Comparison of ENCODE assay signal across 14 cellular contexts in the genomic region with DNA sequence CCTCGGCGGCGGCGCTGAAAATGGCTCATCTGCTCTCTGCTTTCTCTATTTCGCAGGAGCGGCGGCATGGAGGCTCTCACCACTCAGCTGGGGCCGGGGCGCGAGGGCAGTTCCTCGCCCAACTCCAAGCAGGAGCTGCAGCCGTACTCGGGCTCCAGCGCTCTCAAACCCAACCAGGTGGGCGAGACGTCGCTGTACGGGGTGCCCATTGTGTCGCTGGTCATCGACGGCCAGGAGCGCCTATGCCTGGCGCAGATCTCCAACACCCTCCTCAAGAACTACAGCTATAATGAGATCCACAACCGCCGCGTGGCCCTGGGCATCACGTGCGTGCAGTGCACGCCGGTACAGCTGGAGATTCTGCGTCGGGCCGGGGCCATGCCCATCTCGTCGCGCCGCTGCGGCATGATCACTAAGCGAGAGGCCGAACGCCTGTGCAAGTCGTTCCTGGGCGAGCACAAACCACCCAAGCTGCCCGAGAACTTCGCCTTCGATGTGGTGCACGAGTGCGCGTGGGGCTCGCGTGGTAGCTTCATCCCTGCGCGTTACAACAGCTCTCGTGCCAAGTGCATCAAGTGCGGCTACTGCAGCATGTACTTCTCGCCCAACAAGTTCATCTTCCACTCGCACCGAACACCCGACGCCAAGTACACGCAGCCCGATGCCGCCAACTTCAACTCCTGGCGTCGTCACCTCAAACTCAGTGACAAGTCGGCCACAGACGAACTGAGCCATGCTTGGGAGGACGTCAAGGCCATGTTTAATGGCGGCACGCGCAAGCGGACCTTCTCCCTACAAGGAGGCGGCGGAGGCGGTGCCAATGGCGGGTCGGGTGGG. TPM values are rescaled to one million over a fixed set of nuclear protein-coding genes. Genes with fewer than 3 reads are reported as not detected.
DNase-seq lines count a peak whose midpoint lies in the region; ATAC-seq and TF ChIP-seq lines count a peak whose summit lies in the region.
"Had no signal": no experiment of that assay in that cellular context is flagged by ENCODE, and none has a peak within 500 bp of the region (broad histone marks: within the 10 kb centered on the region; RNA-seq: fewer than 3 reads in every experiment).

No MANE protein-coding gene starts in this region.

- H3K27ac Mint-ChIP-seq in CD4-positive, CD25-positive, alpha-beta regulatory T cell = peak overlapping the region in 2 of 3 donors; percentile 23 to 86
- no peak overlapping the region for H3K27ac Mint-ChIP-seq in central memory CD8-positive, alpha-beta T cell (ENCODE audit: low read depth)

- no peaks in the 10 kb centered on the region for H3K36me3 ChIP-seq in CD4-positive, CD25-positive, alpha-beta regulatory T cell (ENCODE audit: control insufficient read depth, insufficient read depth, low read length)
- H3K36me3 ChIP-seq in HUES48 (ENCODE audit: control insufficient read depth, insufficient read depth, low read length) (no peaks in the 10 kb centered on the region), neural cell (ENCODE audit: insufficient read depth, low read length) (no peaks in the 10 kb centered on the region), transverse colon (no peaks in the 10 kb centered on the region)
- H3K36me3 ChIP-seq: sigmoid colon had no signal

- H3K4me2 ChIP-seq in neural cell (ENCODE audit: low read length) = no peak overlapping the region

- no peak for TF ChIP-seq EP300 in neural cell (conservative IDR thresholded peaks at IDR 0.05; ENCODE audit: poor library complexity, severe bottlenecking)
- no peak for TF ChIP-seq EP300 in transverse colon (IDR thresholded peaks at IDR 0.05; ENCODE audit: low read depth)

- H3K79me2 ChIP-seq in neural cell (replicated peaks; ENCODE audit: insufficient read depth, low read length) = no peaks in the 10 kb centered on the region

- no peak for ATAC-seq in CD4-positive, CD25-positive, alpha-beta regulatory T cell (ENCODE audit: low read depth in 2 of 2)
- ATAC-seq in central memory CD8-positive, alpha-beta T cell (replicated peaks; ENCODE audit: extremely low read depth, poor library complexity, severe bottlenecking) = no peak
- ATAC-seq in HG03159 (IDR thresholded peaks at IDR 0.05; ENCODE audit: unreplicated experiment) = no peak
- ATAC-seq in GM21529 (IDR thresholded peaks at IDR 0.05; ENCODE audit: unreplicated experiment) = no peak

- H3K9ac ChIP-seq in HUES48 (ENCODE audit: low read depth, low read length) = no peak overlapping the region
- H3K9ac ChIP-seq in neural cell (ENCODE audit: low read length) = no peak overlapping the region

- H3K27me3 ChIP-seq in CD4-positive, CD25-positive, alpha-beta regulatory T cell (ENCODE audit: control insufficient read depth, insufficient read depth, low read length) = peaks cover 15% of the 10 kb centered on the region
- H3K27me3 ChIP-seq in HUES48 (ENCODE audit: control insufficient read depth, insufficient read depth, low read length) = peaks cover 100% of the 10 kb centered on the region
- H3K27me3 ChIP-seq in neural cell (ENCODE audit: insufficient read depth, low read depth, low read length) = peaks cover 100% of the 10 kb centered on the region
- peaks cover 100% of the 10 kb centered on the region for H3K27me3 ChIP-seq in transverse colon

- no peak overlapping the region for H3K4me3 ChIP-seq in CD4-positive, CD25-positive, alpha-beta regulatory T cell (ENCODE audit: low read depth, low read length)
- H3K4me3 ChIP-seq in HUES48 (ENCODE audit: low read depth, low read length) (peak overlapping the region; percentile 40; the same call in 1 of the 2 replicates), neural cell (ENCODE audit: low read length) (no peak overlapping the region), transverse colon (peak overlapping the region in 1 of 4 donors; percentile 25)

- peaks cover 0 to 9% (median 0%) of the 10 kb centered on the region in 7 donors for H3K9me3 Mint-ChIP-seq in CD4-positive, CD25-positive, alpha-beta regulatory T cell
- no peaks in the 10 kb centered on the region for H3K9me3 Mint-ChIP-seq in central memory CD8-positive, alpha-beta T cell

- H3K4me1 ChIP-seq in CD4-positive, CD25-positive, alpha-beta regulatory T cell (ENCODE audit: control insufficient read depth, insufficient read depth, low read length, poor library complexity, severe bottlenecking) = peaks cover 66% of the 10 kb centered on the region
- H3K4me1 ChIP-seq in HUES48 (ENCODE audit: control insufficient read depth, insufficient read depth, low read length) = peaks cover 48% of the 10 kb centered on the region
- H3K4me1 ChIP-seq in transverse colon = peaks cover 15 to 80% (median 56%) of the 10 kb centered on the region in 4 donors

- H3K36me3 Mint-ChIP-seq in CD4-positive, CD25-positive, alpha-beta regulatory T cell = no peaks in the 10 kb centered on the region
- peaks cover 15% of the 10 kb centered on the region for H3K36me3 Mint-ChIP-seq in central memory CD8-positive, alpha-beta T cell (ENCODE audit: insufficient read depth)

- H3K4me1 Mint-ChIP-seq in CD4-positive, CD25-positive, alpha-beta regulatory T cell = peaks cover 0 to 62% (median 20%) of the 10 kb centered on the region in 4 donors
- H3K4me1 Mint-ChIP-seq in central memory CD8-positive, alpha-beta T cell = peaks cover 43% of the 10 kb centered on the region

- in situ Hi-C loops in transverse colon (cut with MboI; ENCODE audit: low pct_ligation_motif_present in 1 of 4, low pct_unique_long_range_greater_than_20kb in 1 of 4, low sequenced_read_pairs in 3 of 4) = loop anchor here in 1 of 4 donors (25.0 kb wide), 1 partner anchor 889 kb away; no protein-coding TSS in a partner anchor

- peaks cover 76% of the 10 kb centered on the region for H3K27me3 Mint-ChIP-seq in CD4-positive, CD25-positive, alpha-beta regulatory T cell
- peaks cover 85% of the 10 kb centered on the region for H3K27me3 Mint-ChIP-seq in central memory CD8-positive, alpha-beta T cell

- no peak overlapping the region for H3K27ac ChIP-seq in CD4-positive, CD25-positive, alpha-beta regulatory T cell (ENCODE audit: insufficient read depth, low read length, poor library complexity, severe bottlenecking)
- H3K27ac ChIP-seq in HUES48 (ENCODE audit: low read depth, low read length) = no peak overlapping the region
- no peak overlapping the region for H3K27ac ChIP-seq in neural cell (ENCODE audit: low read length)
- no peak overlapping the region for H3K27ac ChIP-seq in transverse colon
- H3K27ac ChIP-seq: dorsolateral prefrontal cortex, sigmoid colon had no signal

- H3K9me2 ChIP-seq in neural cell (ENCODE audit: insufficient read depth, low read length) = no peaks in the 10 kb centered on the region

- no peak for TF ChIP-seq RAD21 in neural cell (conservative IDR thresholded peaks at IDR 0.05)

- peak in 2 of 3 donors; percentile 12 to 42 for DNase-seq in CD4-positive, CD25-positive, alpha-beta regulatory T cell
- DNase-seq in central memory CD8-positive, alpha-beta T cell (ENCODE audit: low spot score in 2 of 2) = no peak
- no peak for DNase-seq in transverse colon
- no peak for DNase-seq in NCI-H128 (lab: John Stamatoyannopoulos, UW; ENCODE audit: unreplicated experiment)
- DNase-seq: activated CD4-positive, CD25-positive, alpha-beta regulatory T cell treated with anti-CD3 and anti-CD28 coated beads, Interleukin-2, amount 50 U/mL, for 72 hours; PC-3; sigmoid colon; stimulated activated naive CD4-positive, alpha-beta T cell treated with Interleukin-2 at 50 U/mL for 16 hours had no signal

- WGBS in transverse colon (ENCODE audit: low coverage in 1 of 2), 2 donors = 24% methylated on average over 61 of the region's 77 CpGs; no CpG with 5 or more reads in 1 of the 2 donors

- no peaks in the 10 kb centered on the region for H3F3A ChIP-seq in neural cell (ENCODE audit: insufficient read depth, low read length, poor library complexity, severe bottlenecking)

- TF ChIP-seq CTCF in neural cell (IDR thresholded peaks at IDR 0.05; ENCODE audit: poor library complexity, severe bottlenecking) (no peak), transverse colon (IDR thresholded peaks at IDR 0.05) (no peak)

- intact Hi-C loops in transverse colon (cut with DNase I; ENCODE audit: low total_unique reads) = no loop called here

- TF ChIP-seq POLR2A in transverse colon (IDR thresholded peaks at IDR 0.05) = no peak

- no peak overlapping the region for H2AFZ ChIP-seq in neural cell (ENCODE audit: low read depth, low read length)

- H4K20me1 ChIP-seq in neural cell (ENCODE audit: insufficient read depth) = peaks cover 4% of the 10 kb centered on the region

- peak overlapping the region in 3 of 4 donors; percentile 55 to 78 (median 74) for H3K4me3 Mint-ChIP-seq in CD4-positive, CD25-positive, alpha-beta regulatory T cell
- H3K4me3 Mint-ChIP-seq in central memory CD8-positive, alpha-beta T cell = peak overlapping the region; percentile 17

- no peaks in the 10 kb centered on the region for H3K9me3 ChIP-seq in CD4-positive, CD25-positive, alpha-beta regulatory T cell (ENCODE audit: control insufficient read depth in 2 of 2, low read length in 2 of 2)
- H3K9me3 ChIP-seq in HUES48 (ENCODE audit: control insufficient read depth, insufficient read depth, low read length) = no peaks in the 10 kb centered on the region
- H3K9me3 ChIP-seq in neural cell (ENCODE audit: low read length) = peaks cover 5% of the 10 kb centered on the region
- H3K9me3 ChIP-seq in transverse colon = no peaks in the 10 kb centered on the region
- H3K9me3 ChIP-seq: sigmoid colon had no signal

TF ChIP-seq in neural cell, 6 proteins besides CTCF, POLR2A, EP300 and RAD21 (continues in another document):
- TF ChIP-seq SMC3 (conservative IDR thresholded peaks at IDR 0.05; ENCODE audit: poor library complexity) (no peak), MXI1 (conservative IDR thresholded peaks at IDR 0.05; ENCODE audit: poor library complexity, severe bottlenecking) (no peak)

RNA-seq across cellular contexts. Expression of gene SKOR1, which starts 0.8 kb away (rescaled TPM):
- 2.5 TPM for total RNA-seq in CD4-positive, CD25-positive, alpha-beta regulatory T cell
- polyA plus RNA-seq in CD4-positive, CD25-positive, alpha-beta regulatory T cell = not detected
- polyA plus RNA-seq in neural cell = 0.81 and 0.94 TPM in 2 replicates
- polyA minus RNA-seq in neural cell = 1.5 and 2.1 TPM in 2 replicates
- under 1 TPM in 2 of 4 donors, not detected in 2; 0.27 to 0.79 TPM for total RNA-seq in transverse colon
- total RNA-seq: kidney epithelial cell had no signal

RNA-seq across cellular contexts. Expression of gene RNU6-1, which starts 13.7 kb away (rescaled TPM):
- not detected for total RNA-seq in CD4-positive, CD25-positive, alpha-beta regulatory T cell
- polyA plus RNA-seq in CD4-positive, CD25-positive, alpha-beta regulatory T cell = not detected
- polyA plus RNA-seq in neural cell = not detected in 2 replicates
- polyA minus RNA-seq in neural cell = not detected in 2 replicates
- not detected for total RNA-seq in transverse colon
- total RNA-seq: dorsolateral prefrontal cortex, kidney epithelial cell, PC-3, sigmoid colon had no signal
- polyA plus RNA-seq: sigmoid colon had no signal

Comparison
In these comparisons a context has a peak if more than half of its experiments do, and no peak if none do; other contexts are left out.
1. DNase-seq: peak in CD4-positive, CD25-positive, alpha-beta regulatory T cell (2 of 3); none in central memory CD8-positive, alpha-beta T cell (0 of 2), transverse colon (single experiment) and NCI-H128 (single experiment).